ENCODE assay signal across 23 cellular contexts in the genomic region with DNA sequence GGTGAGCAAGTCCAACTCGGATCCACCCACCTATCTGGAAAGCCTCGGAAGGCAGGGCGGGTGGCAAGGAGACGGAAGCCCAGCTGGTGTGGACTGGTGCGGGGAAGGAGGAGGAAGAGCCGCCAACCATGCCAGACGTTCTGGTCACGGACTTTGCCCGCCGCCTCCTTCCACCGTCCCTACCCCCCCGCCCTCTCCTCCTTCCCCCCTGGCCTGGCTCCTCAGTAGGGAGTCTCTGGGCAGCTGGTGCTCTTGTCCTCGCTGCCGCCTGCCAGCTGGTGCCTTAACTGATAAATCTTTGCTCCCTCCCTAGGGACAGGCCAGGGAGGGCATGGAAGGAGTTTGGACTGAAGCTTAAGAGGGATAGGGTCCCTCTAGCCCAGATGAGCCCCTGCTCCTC. TPM values are rescaled to one million over a fixed set of nuclear protein-coding genes. Genes with fewer than 3 reads are reported as not detected.
A peak's percentile ranks its signal among the peaks of the same experiment; 100 is the strongest.
DNase-seq lines count a peak whose midpoint lies in the region; TF ChIP-seq lines count a peak whose summit lies in the region.
"Had no signal": no experiment of that assay in that cellular context is flagged by ENCODE, and none has a peak within 500 bp of the region (broad histone marks: within the 10 kb centered on the region; RNA-seq: fewer than 3 reads in every experiment).

No MANE protein-coding gene starts in this region.

- H3K27ac ChIP-seq in mucosa of rectum (ENCODE audit: low read depth in 2 of 2, low read length in 2 of 2): peak overlapping the region; percentile 70 to 79
- H3K27ac ChIP-seq: breast epithelium, coronary artery, left lung, spleen had no signal

- H3K9me3 ChIP-seq in mucosa of rectum (ENCODE audit: control insufficient read depth in 2 of 2, low read length in 2 of 2): no peaks in the 10 kb centered on the region
- H3K9me3 ChIP-seq: breast epithelium, left lung, spleen had no signal

- DNase-seq in NCI-H510A (lab: John Stamatoyannopoulos, UW) (peak; percentile 39), NCI-H510A treated with DMSO at 0.1 percent for 48 hours (lab: John Stamatoyannopoulos, UW) (no peak), NCI-H82 (lab: John Stamatoyannopoulos, UW) (peak; percentile 98), SIG-M5 treated with dmso at 0.1 percent for 504 hours (lab: John Stamatoyannopoulos, UW; ENCODE audit: unreplicated experiment) (no peak), SIG-M5 (lab: John Stamatoyannopoulos, UW) (no peak), A172 (ENCODE audit: low spot score) (no peak), foreskin fibroblast (no peak)
- DNase-seq: activated CD4-positive, alpha-beta memory T cell treated with anti-CD3 and anti-CD28 coated beads for 36 hours; activated naive CD4-positive, alpha-beta T cell; activated T-cell treated with anti-CD3 and anti-CD28 coated beads for 4 hours; HCEC 1CT; head of caudate nucleus; left lung; midbrain; SHP77; spleen had no signal

- H3K4me3 ChIP-seq in mucosa of rectum (ENCODE audit: low read length in 2 of 2) (peak overlapping the region in 1 of 2 donors; percentile 3), foreskin fibroblast (ENCODE audit: low read depth in 1 of 2, low read length in 2 of 2) (no peak overlapping the region)
- H3K4me3 ChIP-seq: breast epithelium, coronary artery, left lung, spleen had no signal

- no peak for TF ChIP-seq CTCF in foreskin fibroblast (IDR thresholded peaks at IDR 0.05; ENCODE audit: low read depth, low read length)

- peaks cover 27 to 28% of the 10 kb centered on the region in 2 donors for H3K4me1 ChIP-seq in mucosa of rectum (ENCODE audit: control insufficient read depth in 2 of 2, insufficient read depth in 2 of 2, low read length in 2 of 2)
- H3K4me1 ChIP-seq: breast epithelium had no signal

- no peaks in the 10 kb centered on the region for H3K27me3 ChIP-seq in mucosa of rectum (ENCODE audit: control insufficient read depth in 2 of 2, insufficient read depth in 2 of 2, low read length in 2 of 2)
- H3K27me3 ChIP-seq: breast epithelium, left lung, spleen had no signal

- H3K36me3 ChIP-seq in mucosa of rectum (ENCODE audit: control insufficient read depth in 2 of 2, insufficient read depth in 2 of 2, low read length in 2 of 2): no peaks in the 10 kb centered on the region
- H3K36me3 ChIP-seq: breast epithelium, left lung, spleen had no signal

- H3K9ac ChIP-seq in mucosa of rectum (ENCODE audit: low read depth in 1 of 2, low read length in 2 of 2): peak overlapping the region in 1 of 2 donors; percentile 39

RNA-seq across cellular contexts. Expression of gene SYNGR4, which starts 4.8 kb away (rescaled TPM):
- total RNA-seq in A172 (2014; rRNA removed; shearing (Covaris generic)): not detected in 2 replicates
- total RNA-seq: A673; breast epithelium; HT1080; left lung; spleen; T-helper 1 cell treated with Interleukin-12 subunit alpha and Interleukin-12 subunit beta and Interleukin-4 antibody, amounts not matched to agents 30 ng/mL and 1 ng/mL, for 36 hours; urinary bladder had no signal

RNA-seq across cellular contexts. Expression of gene TMEM143, which starts 5.2 kb away (rescaled TPM):
- 1.8 and 2.5 TPM in 2 replicates for total RNA-seq in A172 (2014; rRNA removed; shearing (Covaris generic))

RNA-seq across cellular contexts. Expression of gene KDELR1, which starts 22.4 kb away (rescaled TPM):
- 64.2 and 71.5 TPM in 2 replicates for total RNA-seq in A172 (2014; rRNA removed; shearing (Covaris generic))

RNA-seq across cellular contexts. Expression of gene GRIN2D, which starts 24.5 kb away (rescaled TPM):
- not detected in 2 replicates for total RNA-seq in A172 (2014; rRNA removed; shearing (Covaris generic))

RNA-seq across cellular contexts. Expression of gene EMP3, which starts 43.6 kb away (rescaled TPM):
- total RNA-seq in A172 (2014; rRNA removed; shearing (Covaris generic)): 67.5 and 98.5 TPM in 2 replicates

Comparison
In these comparisons a context has a peak if more than half of its experiments do, and no peak if none do; other contexts are left out.
1. DNase-seq: peak in NCI-H510A (single experiment) and NCI-H82 (single experiment); none in NCI-H510A treated with DMSO at 0.1 percent for 48 hours (single experiment), SIG-M5 treated with dmso at 0.1 percent for 504 hours (single experiment), SIG-M5 (single experiment), A172 (single experiment) and foreskin fibroblast (0 of 2).